ENCODE assay signal across 8 cellular contexts in the genomic region with DNA sequence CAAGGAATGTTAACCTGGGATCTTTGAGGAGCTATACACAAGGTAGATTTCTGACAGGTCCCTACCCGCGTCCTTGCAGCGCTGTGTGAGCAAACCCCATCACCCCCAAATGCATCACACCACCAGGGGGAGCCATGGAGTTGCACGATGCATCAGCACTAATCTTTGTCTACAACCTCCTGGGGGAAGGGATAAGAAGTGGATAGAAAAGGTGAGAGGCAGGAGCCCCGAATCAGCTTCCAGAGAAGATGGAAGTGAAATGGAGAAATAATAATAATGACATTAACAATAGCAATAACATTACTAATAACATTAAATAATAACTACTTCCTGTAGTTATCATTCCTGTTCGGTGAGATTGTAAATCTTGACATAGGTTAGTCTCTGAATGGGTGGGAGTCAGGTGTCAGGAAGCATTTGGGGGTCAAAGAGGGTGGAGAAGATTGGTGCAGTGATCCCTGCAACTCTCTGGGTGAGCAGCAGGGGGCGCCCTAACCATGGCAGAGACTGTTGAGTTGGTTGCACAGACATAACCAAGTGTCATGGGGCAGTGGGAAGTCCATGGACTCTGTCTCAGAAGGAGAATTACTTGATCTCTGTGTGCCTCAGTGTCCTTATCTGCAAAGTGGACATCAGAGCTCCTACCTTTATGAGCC. TPM values are rescaled to one million over a fixed set of nuclear protein-coding genes. Genes with fewer than 3 reads are reported as not detected.
A peak's percentile ranks its signal among the peaks of the same experiment; 100 is the strongest.
DNase-seq lines count a peak whose midpoint lies in the region; ATAC-seq and TF ChIP-seq lines count a peak whose summit lies in the region.

No MANE protein-coding gene starts in this region.

- peak; percentile 34 for DNase-seq in AG20443 (ENCODE audit: low spot score)
- DNase-seq in GM23338 (ENCODE audit: low spot score): peak; percentile 93
- DNase-seq in SJCRH30: peak; percentile 37 to 62
- DNase-seq in activated effector memory CD4-positive, alpha-beta T cell treated with Interleukin-2 at 50 U/mL for 16 hours: peak; percentile 38
- peak in 1 of 2 donors; percentile 55 for DNase-seq in heart right ventricle
- peak; percentile 62 to 87 (median 72) for DNase-seq in stimulated activated CD4-positive, alpha-beta T cell treated with anti-CD3 and anti-CD28 coated beads, Interleukin-12 subunit alpha, Interleukin-12 subunit beta, amount 100 ng/mL, for 48 hours (ENCODE audit: low read depth in 2 of 3, low spot score in 1 of 3)

- no peaks in the 10 kb centered on the region; the same call in 2 of the 3 replicates for H3K9me3 Mint-ChIP-seq in GM23338

- H3K4me3 ChIP-seq in GM23338: no peak overlapping the region
- no peak overlapping the region for H3K4me3 ChIP-seq in SJCRH30
- H3K4me3 ChIP-seq in heart right ventricle: no peak overlapping the region

- no peaks in the 10 kb centered on the region for H4K20me1 ChIP-seq in GM23338 (replicated peaks; ENCODE audit: insufficient read depth)

- H3K4me1 ChIP-seq in GM23338 (ENCODE audit: insufficient read depth) (no peaks in the 10 kb centered on the region), SJCRH30 (no peaks in the 10 kb centered on the region), heart right ventricle (peaks cover 0 to 9% (median 0%) of the 10 kb centered on the region in 9 donors)

- H3K9me3 ChIP-seq in SJCRH30 (replicated peaks): no peaks in the 10 kb centered on the region
- no peaks in the 10 kb centered on the region for H3K9me3 ChIP-seq in heart right ventricle

- H3F3A ChIP-seq in GM23338 (replicated peaks; ENCODE audit: low read depth): no peaks in the 10 kb centered on the region

- H3K36me3 ChIP-seq in GM23338 (ENCODE audit: insufficient read depth): no peaks in the 10 kb centered on the region
- H3K36me3 ChIP-seq in SJCRH30: no peaks in the 10 kb centered on the region
- H3K36me3 ChIP-seq in heart right ventricle: peaks cover 0 to 5% (median 0%) of the 10 kb centered on the region in 9 donors

- WGBS in heart right ventricle, 2 donors: 36 to 38% methylated on average over 7 of the region's 7 CpGs

- intact Hi-C loops in heart right ventricle (cut with DNase I): loop anchor here in 1 of 10 donors (10.0 kb wide), 1 partner anchor 96 kb away; a partner anchor contains a TSS

- ATAC-seq in GM23338 (peak; percentile 90), heart right ventricle (peak in 2 of 8 donors; percentile 47 to 62), HG02759 (IDR thresholded peaks at IDR 0.05; ENCODE audit: unreplicated experiment) (no peak), HG03442 (IDR thresholded peaks at IDR 0.05; ENCODE audit: unreplicated experiment) (no peak)

- H3K79me2 ChIP-seq in GM23338 (replicated peaks; ENCODE audit: insufficient read depth): no peaks in the 10 kb centered on the region

- H3K27ac Mint-ChIP-seq in GM23338: peak overlapping the region; percentile 46

- H3K4me2 ChIP-seq in GM23338: no peak overlapping the region

- H3K4me3 Mint-ChIP-seq in GM23338: no peak overlapping the region

- H2AFZ ChIP-seq in GM23338: peak overlapping the region; percentile 73; the same call in 1 of the 2 replicates

- H3K27me3 Mint-ChIP-seq in GM23338 (ENCODE audit: insufficient read depth, low read depth, poor library complexity): peaks cover 7% of the 10 kb centered on the region

- H3K36me3 Mint-ChIP-seq in GM23338 (ENCODE audit: low read depth): no peaks in the 10 kb centered on the region

- no peak overlapping the region for H3K27ac ChIP-seq in GM23338 (ENCODE audit: low read depth)
- H3K27ac ChIP-seq in SJCRH30: no peak overlapping the region
- H3K27ac ChIP-seq in heart right ventricle: peak overlapping the region in 1 of 10 donors; percentile 52

- TF ChIP-seq CTCF in GM23338 (conservative IDR thresholded peaks at IDR 0.05; ENCODE audit: low read depth in 2 of 2) (peak; percentile 96 to 97), heart right ventricle (IDR thresholded peaks at IDR 0.05) (peak in 8 of 9 donors; percentile 38 to 73 (median 50))

- H3K4me1 Mint-ChIP-seq in GM23338: peaks cover 4% of the 10 kb centered on the region; the same call in 1 of the 3 replicates

- no peaks in the 10 kb centered on the region for H3K9me2 ChIP-seq in GM23338 (ENCODE audit: insufficient read depth)

- H3K27me3 ChIP-seq in GM23338 (ENCODE audit: insufficient read depth) (no peaks in the 10 kb centered on the region), SJCRH30 (peaks cover 3% of the 10 kb centered on the region; the same call in 1 of the 2 replicates), heart right ventricle (peaks cover 0 to 19% (median 6%) of the 10 kb centered on the region in 7 donors)

TF ChIP-seq in GM23338, 12 proteins besides CTCF, POLR2A, EP300 and RAD21 (continues in another document):
- TF ChIP-seq EZH2phosphoT487 (IDR thresholded peaks at IDR 0.05; ENCODE audit: unreplicated experiment) (no peak), JUNB (IDR thresholded peaks at IDR 0.05; ENCODE audit: unreplicated experiment) (no peak), POLR2AphosphoS5 (IDR thresholded peaks at IDR 0.05; ENCODE audit: low read depth) (no peak), EZH2 (IDR thresholded peaks at IDR 0.05; ENCODE audit: low read depth, unreplicated experiment) (no peak), STAT1 (IDR thresholded peaks at IDR 0.05; ENCODE audit: unreplicated experiment) (no peak), ZNF114 (CRISPR knock-in tag; IDR thresholded peaks at IDR 0.05) (no peak)

RNA-seq across cellular contexts. Expression of a gene that starts 16.5 kb away (rescaled TPM):
- not detected in 2 replicates for total RNA-seq in GM23338 (2014; rRNA removed; shearing (Covaris generic))
- not detected in 2 replicates for polyA plus RNA-seq in GM23338 (2016; fragmentation: Nextera tagmentation; extraction: Ambion mirVana)
- total RNA-seq in SJCRH30 (2014; rRNA removed; shearing (Covaris generic)): not detected in 2 replicates
- 1 to 10 TPM in 2 of 10 donors, under 1 TPM in 6, not detected in 2; 0.15 to 2.9 (median 0.56) TPM for total RNA-seq in heart right ventricle
- 1 to 10 TPM; 1.2 to 1.3 TPM for polyA plus RNA-seq in heart right ventricle

RNA-seq across cellular contexts. Expression of a gene that starts 33.9 kb away (rescaled TPM):
- total RNA-seq in GM23338 (2014; rRNA removed; shearing (Covaris generic)): not detected in 2 replicates
- polyA plus RNA-seq in GM23338 (2016; fragmentation: Nextera tagmentation; extraction: Ambion mirVana) (not detected in 2 replicates), heart right ventricle (1 to 10 TPM; 1.0 to 1.8 TPM)
- total RNA-seq in SJCRH30 (2014; rRNA removed; shearing (Covaris generic)): not detected in 2 replicates
- 1 to 10 TPM in 6 of 10 donors, under 1 TPM in 3, not detected in 1; 0.41 to 7.0 (median 1.1) TPM for total RNA-seq in heart right ventricle

RNA-seq across cellular contexts. Expression of a gene that starts 50.4 kb away (rescaled TPM):
- total RNA-seq in GM23338 (2014; rRNA removed; shearing (Covaris generic)): 15.6 and 18.8 TPM in 2 replicates
- polyA plus RNA-seq in GM23338 (2016; fragmentation: Nextera tagmentation; extraction: Ambion mirVana): 3.7 and 11.0 TPM in 2 replicates
- 6.7 and 7.2 TPM in 2 replicates for total RNA-seq in SJCRH30 (2014; rRNA removed; shearing (Covaris generic))
- total RNA-seq in heart right ventricle: 1 to 10 TPM; 2.0 to 5.6 (median 3.2) TPM
- polyA plus RNA-seq in heart right ventricle: 1 to 10 TPM; 2.6 to 4.1 TPM
